ENCODE assay signal across 8 cellular contexts in genomic region chr12:65278576-65279386, GRCh38. TPM values are rescaled to one million over a fixed set of nuclear protein-coding genes. Genes with fewer than 3 reads are reported as not detected.
DNase-seq lines count a peak whose midpoint lies in the region; ATAC-seq and TF ChIP-seq lines count a peak whose summit lies in the region.

MSRB3 (plus strand) TSS chr12:65278683; CDS start chr12:65308580, 29,897 bp downstream.

- peaks cover 31% of the 10 kb centered on the region for H3K27me3 ChIP-seq in ectodermal cell (ENCODE audit: control insufficient read depth, insufficient read depth, low read length, poor library complexity, severe bottlenecking)
- no peaks in the 10 kb centered on the region for H3K27me3 ChIP-seq in right lobe of liver

- no peaks in the 10 kb centered on the region for H3K36me3 ChIP-seq in ectodermal cell (ENCODE audit: control insufficient read depth, insufficient read depth, low read length)
- no peaks in the 10 kb centered on the region for H3K36me3 ChIP-seq in right lobe of liver

- H3K27ac Mint-ChIP-seq in stimulated activated naive CD8-positive, alpha-beta T cell treated with anti-CD3 and anti-CD28 coated beads, Interleukin-15, amount 100 ng/mL, for 72 hours = no peak within 1 kb of the TSS

- H3K27ac ChIP-seq in ectodermal cell (ENCODE audit: insufficient read depth, low read depth, low read length, poor library complexity, severe bottlenecking) (peak within 1 kb of the TSS; percentile 61), right lobe of liver (peak within 1 kb of the TSS; percentile 46 to 66 (median 60))

- no peaks in the 10 kb centered on the region for H3K4me1 ChIP-seq in ectodermal cell (ENCODE audit: control insufficient read depth, insufficient read depth, low read length)
- H3K4me1 ChIP-seq in right lobe of liver = peaks cover 0 to 13% (median 0%) of the 10 kb centered on the region in 4 donors

- no peaks in the 10 kb centered on the region for H3K9me3 Mint-ChIP-seq in stimulated activated naive CD8-positive, alpha-beta T cell treated with anti-CD3 and anti-CD28 coated beads, Interleukin-15, amount 100 ng/mL, for 72 hours

- TF ChIP-seq CTCF in AG10803 (conservative IDR thresholded peaks at IDR 0.05; ENCODE audit: low read length) (peak; percentile 6; the same call in 1 of the 2 replicates), right lobe of liver (IDR thresholded peaks at IDR 0.05) (no peak)

- no peaks in the 10 kb centered on the region for H3K9me3 ChIP-seq in ectodermal cell (ENCODE audit: control insufficient read depth, low read length)
- H3K9me3 ChIP-seq in right lobe of liver = no peaks in the 10 kb centered on the region

- TF ChIP-seq POLR2A in right lobe of liver (IDR thresholded peaks at IDR 0.05) = no peak

- ATAC-seq in GM18867 (IDR thresholded peaks at IDR 0.05; ENCODE audit: unreplicated experiment) (peak; percentile 82), HG03135 (IDR thresholded peaks at IDR 0.05; ENCODE audit: unreplicated experiment) (peak; percentile 68), right lobe of liver (peak; percentile 77 to 91 (median 86))
- peak; percentile 83 for ATAC-seq in stimulated activated naive CD8-positive, alpha-beta T cell treated with anti-CD3 and anti-CD28 coated beads, Interleukin-15, amount 100 ng/mL, for 72 hours

- peak within 1 kb of the TSS; percentile 67 to 72 for H3K4me3 Mint-ChIP-seq in stimulated activated naive CD8-positive, alpha-beta T cell treated with anti-CD3 and anti-CD28 coated beads, Interleukin-15, amount 100 ng/mL, for 72 hours

- peaks cover 13% of the 10 kb centered on the region for H3K4me1 Mint-ChIP-seq in stimulated activated naive CD8-positive, alpha-beta T cell treated with anti-CD3 and anti-CD28 coated beads, Interleukin-15, amount 100 ng/mL, for 72 hours

- WGBS in ectodermal cell, 2 experiments = 0% methylated on average over 88 of the region's 88 CpGs
- WGBS in right lobe of liver (ENCODE audit: insufficient coverage, low coverage, low lambda C conversion rate, missing lambda C conversion rate) = 1% methylated on average over 18 of the region's 88 CpGs

- peak within 1 kb of the TSS; percentile 93 for H3K4me3 ChIP-seq in AG10803 (ENCODE audit: low read length)
- peak within 1 kb of the TSS; percentile 85 for H3K4me3 ChIP-seq in ectodermal cell (ENCODE audit: insufficient read depth, low read depth, low read length)
- H3K4me3 ChIP-seq in right lobe of liver = peak within 1 kb of the TSS; percentile 51 to 66 (median 52)

- H3K27me3 Mint-ChIP-seq in stimulated activated naive CD8-positive, alpha-beta T cell treated with anti-CD3 and anti-CD28 coated beads, Interleukin-15, amount 100 ng/mL, for 72 hours = peaks cover 69% of the 10 kb centered on the region

- intact Hi-C loops in right lobe of liver (cut with DNase I) = no loop called here

- DNase-seq in AG10803 (ENCODE audit: low read depth) = peak; percentile 83
- DNase-seq in T1000 (lab: John Stamatoyannopoulos, UW) = peak; percentile 99
- peak; percentile 58 to 78 (median 65) for DNase-seq in right lobe of liver
- DNase-seq in stimulated activated naive CD8-positive, alpha-beta T cell treated with anti-CD3 and anti-CD28 coated beads, Interleukin-15, amount 100 ng/mL, for 72 hours = peak; percentile 26 to 37
- no peak for DNase-seq in NOMO-1 treated with dmso at 0.1 percent for 144 hours (lab: John Stamatoyannopoulos, UW; ENCODE audit: unreplicated experiment)

RNA-seq across cellular contexts. Expression of gene MSRB3, which starts in this region (rescaled TPM):
- 10.2 TPM for polyA plus RNA-seq in ectodermal cell (2013, experiment 1 of 4)
- polyA plus RNA-seq in ectodermal cell (2013, experiment 2 of 4) = 10.6 TPM
- polyA plus RNA-seq in ectodermal cell (2013, experiment 3 of 4) = 8.5 TPM
- polyA plus RNA-seq in ectodermal cell (2013, experiment 4 of 4) = 8.3 TPM
- 1 to 10 TPM; 1.4 to 5.6 (median 2.6) TPM for total RNA-seq in right lobe of liver
